In genomic region chr18:55268146-55268545, GRCh38 we compare ENCODE assay signal across 10 cellular contexts.
DNase-seq lines count a peak whose midpoint lies in the region; ATAC-seq and TF ChIP-seq lines count a peak whose summit lies in the region.
"Had no signal": no experiment of that assay in that cellular context is flagged by ENCODE, and none has a peak within 500 bp of the region (broad histone marks: within the 10 kb centered on the region; RNA-seq: fewer than 3 reads in every experiment).

No MANE protein-coding gene starts in this region.

- peak; percentile 77 for ATAC-seq in GM18870 (IDR thresholded peaks at IDR 0.05; ENCODE audit: unreplicated experiment)
- ATAC-seq: HCT116 had no signal

- H3K4me1 Mint-ChIP-seq in HFFc6 (ENCODE audit: low read depth): peaks cover 82% of the 10 kb centered on the region
- H3K4me1 Mint-ChIP-seq in IgD-negative memory B cell: peaks cover 60 to 74% (median 64%) of the 10 kb centered on the region in 3 donors
- peaks cover 23% of the 10 kb centered on the region for H3K4me1 Mint-ChIP-seq in glutamatergic neuron (ENCODE audit: low read depth, unreplicated experiment)

- H4K91ac ChIP-seq in trophoblast cell (ENCODE audit: low read depth, low read length): no peak overlapping the region

- peaks cover 2 to 11% of the 10 kb centered on the region in 2 experiments for H3K4me1 ChIP-seq in trophoblast cell (ENCODE audit: control insufficient read depth in 1 of 2, insufficient read depth in 2 of 2, low read length in 2 of 2)

- H3K23ac ChIP-seq in trophoblast cell (ENCODE audit: low read length): no peak overlapping the region

- H3K27ac ChIP-seq in trophoblast cell (ENCODE audit: low read depth, low read length): peak overlapping the region; percentile 75
- H3K27ac ChIP-seq: hepatocyte had no signal

- H3K27ac Mint-ChIP-seq in HFFc6: peak overlapping the region; percentile 64
- peak overlapping the region; percentile 93 to 98 (median 97) for H3K27ac Mint-ChIP-seq in IgD-negative memory B cell
- no peak overlapping the region for H3K27ac Mint-ChIP-seq in glutamatergic neuron (ENCODE audit: unreplicated experiment)

- WGBS in trophoblast cell (ENCODE audit: extremely low coverage, insufficient coverage, insufficient read length): no CpG with 5 or more reads among the region's 1 CpG

- H2BK5ac ChIP-seq in trophoblast cell (ENCODE audit: low read depth, low read length, poor library complexity): no peak overlapping the region

- H3K36me3 Mint-ChIP-seq in HFFc6 (ENCODE audit: low read depth) (peaks cover 55% of the 10 kb centered on the region), IgD-negative memory B cell (peaks cover 16% of the 10 kb centered on the region), glutamatergic neuron (ENCODE audit: unreplicated experiment) (peaks cover 5% of the 10 kb centered on the region)

- H3K79me2 ChIP-seq in trophoblast cell (ENCODE audit: control insufficient read depth, insufficient read depth, low read length, poor library complexity): no peaks in the 10 kb centered on the region
- H3K79me2 ChIP-seq: hepatocyte had no signal

- H3K27me3 Mint-ChIP-seq in HFFc6 (ENCODE audit: insufficient read depth): no peaks in the 10 kb centered on the region
- H3K27me3 Mint-ChIP-seq in IgD-negative memory B cell: no peaks in the 10 kb centered on the region
- H3K27me3 Mint-ChIP-seq in glutamatergic neuron (ENCODE audit: unreplicated experiment): no peaks in the 10 kb centered on the region

- no peak overlapping the region for H3K4me3 ChIP-seq in trophoblast cell (ENCODE audit: low read depth, low read length)
- H3K4me3 ChIP-seq: hepatocyte had no signal

- no peak overlapping the region for H2BK12ac ChIP-seq in trophoblast cell (ENCODE audit: low read length)

- no peak overlapping the region for H3K4ac ChIP-seq in trophoblast cell (ENCODE audit: low read depth, low read length)

- no peak overlapping the region for H4K12ac ChIP-seq in trophoblast cell (ENCODE audit: low read depth, low read length)

- DNase-seq in HFFc6 (no peak), trophoblast cell (no peak), NCI-H69 (lab: John Stamatoyannopoulos, UW) (no peak), EL (no peak), iPS-NIHi7 (ENCODE audit: extremely low spot score) (no peak), glutamatergic neuron (no peak)

- no peak overlapping the region for H2AK5ac ChIP-seq in trophoblast cell (ENCODE audit: low read length)

- H3K9me3 ChIP-seq in trophoblast cell (ENCODE audit: insufficient read depth, low read depth, low read length): no peaks in the 10 kb centered on the region

- H2BK120ac ChIP-seq in trophoblast cell (ENCODE audit: insufficient read depth, low read length, poor library complexity): no peak overlapping the region

- H3K36me3 ChIP-seq in trophoblast cell (ENCODE audit: control insufficient read depth in 1 of 2, insufficient read depth in 2 of 2, low read length in 2 of 2): peaks cover 0 to 19% of the 10 kb centered on the region in 2 experiments

- H3K18ac ChIP-seq in trophoblast cell (ENCODE audit: low read length): no peak overlapping the region

- H3K9ac ChIP-seq in trophoblast cell (ENCODE audit: low read length): no peak overlapping the region

- TF ChIP-seq CTCF in HFFc6 (IDR thresholded peaks at IDR 0.05) (no peak), glutamatergic neuron (IDR thresholded peaks at IDR 0.05; ENCODE audit: partially characterized antibody, unreplicated experiment) (no peak)

- H3K9me3 Mint-ChIP-seq in HFFc6 (no peaks in the 10 kb centered on the region), IgD-negative memory B cell (no peaks in the 10 kb centered on the region), glutamatergic neuron (ENCODE audit: unreplicated experiment) (peaks cover 1% of the 10 kb centered on the region)

- no peak overlapping the region for H4K8ac ChIP-seq in trophoblast cell (ENCODE audit: low read depth, low read length)

- no peak overlapping the region for H2AFZ ChIP-seq in trophoblast cell (ENCODE audit: insufficient read depth, low read length, poor library complexity)
- H2AFZ ChIP-seq: hepatocyte had no signal

- H3K14ac ChIP-seq in trophoblast cell (ENCODE audit: low read length): no peak overlapping the region

- H3K79me1 ChIP-seq in trophoblast cell (ENCODE audit: low read length): no peaks in the 10 kb centered on the region

- H3K4me2 ChIP-seq in trophoblast cell (ENCODE audit: low read length): no peak overlapping the region
- H3K4me2 ChIP-seq: hepatocyte had no signal

- H3K27me3 ChIP-seq in trophoblast cell (ENCODE audit: insufficient read depth, low read length): no peaks in the 10 kb centered on the region
- H3K27me3 ChIP-seq: hepatocyte had no signal

- H3K4me3 Mint-ChIP-seq in HFFc6 (peak overlapping the region; percentile 33; the same call in 1 of the 2 replicates), IgD-negative memory B cell (peak overlapping the region; percentile 53 to 87 (median 82)), glutamatergic neuron (ENCODE audit: unreplicated experiment) (no peak overlapping the region)
